Comparison of ENCODE assay signal across 1 cellular context in the genomic region with DNA sequence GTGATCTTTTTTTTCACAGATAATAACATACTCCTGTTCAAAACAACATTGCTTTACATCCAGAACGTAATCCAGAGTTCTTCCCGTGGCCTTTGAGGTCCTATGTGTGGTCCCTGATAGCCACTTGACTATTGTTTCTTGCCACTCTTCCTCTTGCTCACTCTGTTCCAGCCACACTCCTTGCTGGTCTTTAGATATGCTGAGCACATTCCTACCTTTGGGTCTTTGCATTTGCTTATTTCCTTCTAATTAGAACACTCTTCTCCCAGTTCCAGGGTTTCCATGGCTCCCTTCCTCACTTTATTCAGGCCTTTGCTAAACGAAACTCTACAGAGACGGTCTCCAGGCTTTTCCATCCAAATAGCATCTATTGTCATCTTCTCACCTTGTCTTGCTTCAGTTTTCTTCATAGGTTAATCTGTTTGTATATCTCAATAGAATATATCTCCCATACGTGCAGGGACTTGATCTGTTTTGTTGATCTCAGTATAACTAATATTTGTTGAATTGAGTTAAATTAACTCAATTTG.
TF ChIP-seq lines count a peak whose summit lies in the region.

No MANE protein-coding gene starts in this region.

TF ChIP-seq in HepG2, 621 proteins besides CTCF, POLR2A, EP300 and RAD21 (continued from another document):
- TF ChIP-seq RCOR2 (CRISPR knock-in tag; IDR thresholded peaks at IDR 0.05) = no peak
- no peak for TF ChIP-seq GATAD2A (CRISPR knock-in tag; IDR thresholded peaks at IDR 0.05)
- TF ChIP-seq, protein P1, sequence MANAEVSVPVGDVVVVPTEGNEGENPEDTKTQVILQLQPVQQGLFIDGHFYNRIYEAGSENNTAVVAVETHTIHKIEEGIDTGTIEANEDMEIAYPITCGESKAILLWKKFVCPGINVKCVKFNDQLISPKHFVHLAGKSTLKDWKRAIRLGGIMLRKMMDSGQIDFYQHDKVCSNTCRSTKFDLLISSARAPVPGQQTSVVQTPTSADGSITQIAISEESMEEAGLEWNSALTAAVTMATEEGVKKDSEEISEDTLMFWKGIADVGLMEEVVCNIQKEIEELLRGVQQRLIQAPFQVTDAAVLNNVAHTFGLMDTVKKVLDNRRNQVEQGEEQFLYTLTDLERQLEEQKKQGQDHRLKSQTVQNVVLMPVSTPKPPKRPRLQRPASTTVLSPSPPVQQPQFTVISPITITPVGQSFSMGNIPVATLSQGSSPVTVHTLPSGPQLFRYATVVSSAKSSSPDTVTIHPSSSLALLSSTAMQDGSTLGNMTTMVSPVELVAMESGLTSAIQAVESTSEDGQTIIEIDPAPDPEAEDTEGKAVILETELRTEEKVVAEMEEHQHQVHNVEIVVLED (CRISPR knock-in tag; IDR thresholded peaks at IDR 0.05; ENCODE audit: borderline replicate concordance) = no peak
- TF ChIP-seq, protein P2, sequence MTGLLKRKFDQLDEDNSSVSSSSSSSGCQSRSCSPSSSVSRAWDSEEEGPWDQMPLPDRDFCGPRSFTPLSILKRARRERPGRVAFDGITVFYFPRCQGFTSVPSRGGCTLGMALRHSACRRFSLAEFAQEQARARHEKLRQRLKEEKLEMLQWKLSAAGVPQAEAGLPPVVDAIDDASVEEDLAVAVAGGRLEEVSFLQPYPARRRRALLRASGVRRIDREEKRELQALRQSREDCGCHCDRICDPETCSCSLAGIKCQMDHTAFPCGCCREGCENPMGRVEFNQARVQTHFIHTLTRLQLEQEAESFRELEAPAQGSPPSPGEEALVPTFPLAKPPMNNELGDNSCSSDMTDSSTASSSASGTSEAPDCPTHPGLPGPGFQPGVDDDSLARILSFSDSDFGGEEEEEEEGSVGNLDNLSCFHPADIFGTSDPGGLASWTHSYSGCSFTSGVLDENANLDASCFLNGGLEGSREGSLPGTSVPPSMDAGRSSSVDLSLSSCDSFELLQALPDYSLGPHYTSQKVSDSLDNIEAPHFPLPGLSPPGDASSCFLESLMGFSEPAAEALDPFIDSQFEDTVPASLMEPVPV (CRISPR knock-in tag; IDR thresholded peaks at IDR 0.05) = no peak
- TF ChIP-seq POLR2G (IDR thresholded peaks at IDR 0.05; ENCODE audit: low read depth, low read length) = 0 out of 2 replicates have a peak, but pooled peaks have one; percentile 30
- TF ChIP-seq KMT2A (CRISPR knock-in tag; IDR thresholded peaks at IDR 0.05) = no peak
